Comparison of ENCODE assay signal across 19 cellular contexts in genomic region chr16:88441460-88441859, GRCh38. TPM values are rescaled to one million over a fixed set of nuclear protein-coding genes. Genes with fewer than 3 reads are reported as not detected.
A peak's percentile ranks its signal among the peaks of the same experiment; 100 is the strongest.
DNase-seq lines count a peak whose midpoint lies in the region; ATAC-seq, FAIRE-seq and TF ChIP-seq lines count a peak whose summit lies in the region.
"Had no signal": no experiment of that assay in that cellular context is flagged by ENCODE, and none has a peak within 500 bp of the region (broad histone marks: within the 10 kb centered on the region; RNA-seq: fewer than 3 reads in every experiment).

No MANE protein-coding gene starts in this region.

- H3F3A ChIP-seq in neural progenitor cell (ENCODE audit: low read depth), result no peaks in the 10 kb centered on the region

- peaks cover 4% of the 10 kb centered on the region for H3K36me3 Mint-ChIP-seq in astrocyte (ENCODE audit: low read depth, unreplicated experiment)
- H3K36me3 Mint-ChIP-seq in neural progenitor cell, result no peaks in the 10 kb centered on the region
- H3K36me3 Mint-ChIP-seq: CD4-positive, CD25-positive, alpha-beta regulatory T cell; CD8-positive, alpha-beta T cell had no signal

- TF ChIP-seq CTCF in HEK293 (tag by site-specific recombination; IDR thresholded peaks at IDR 0.05) (no peak), astrocyte (IDR thresholded peaks at IDR 0.05; ENCODE audit: insufficient read depth, low read depth, low read length) (no peak), neural progenitor cell (IDR thresholded peaks at IDR 0.05) (no peak), lower lobe of right lung (IDR thresholded peaks at IDR 0.05) (no peak)

- intact Hi-C loops in lower lobe of right lung (cut with DNase I), result loop anchor here (5.0 kb wide), 1 partner anchor 86 kb away; no protein-coding TSS in a partner anchor

- no peak for FAIRE-seq in astrocyte (lab: Jason Lieb, UNC)
- FAIRE-seq: GM12878, GM18507 had no signal

- H3K36me3 ChIP-seq in HEK293 (ENCODE audit: control insufficient read depth in 2 of 2, insufficient read depth in 1 of 2, low read length in 2 of 2) (no peaks in the 10 kb centered on the region), astrocyte (ENCODE audit: insufficient read depth, low read length) (no peaks in the 10 kb centered on the region), neural progenitor cell (no peaks in the 10 kb centered on the region), lower lobe of right lung (no peaks in the 10 kb centered on the region)

- H3K4me1 Mint-ChIP-seq in astrocyte (ENCODE audit: low read depth, unreplicated experiment), result peaks cover 2% of the 10 kb centered on the region
- H3K4me1 Mint-ChIP-seq in neural progenitor cell, result peaks cover 4% of the 10 kb centered on the region

- DNase-seq in astrocyte (ENCODE audit: low read depth), result no peak
- no peak for DNase-seq in neural progenitor cell (ENCODE audit: low spot score)
- DNase-seq in lower lobe of right lung, result no peak
- DNase-seq in amygdala (lab: John Stamatoyannopoulos, UW), result no peak
- DNase-seq: Caco-2; CD4-positive, CD25-positive, alpha-beta regulatory T cell; CD8-positive, alpha-beta T cell; DMS79; EL; GDM1; GM23248; H9; HFFc6 had no signal

- no peaks in the 10 kb centered on the region for H3K9me3 ChIP-seq in HEK293 (ENCODE audit: control insufficient read depth, insufficient read depth, low read depth, low read length)
- H3K9me3 ChIP-seq in astrocyte (ENCODE audit: insufficient read depth, low read depth, low read length), result no peaks in the 10 kb centered on the region
- H3K9me3 ChIP-seq in neural progenitor cell (ENCODE audit: low read depth), result no peaks in the 10 kb centered on the region
- H3K9me3 ChIP-seq in lower lobe of right lung, result no peaks in the 10 kb centered on the region
- H3K9me3 ChIP-seq: Caco-2 had no signal

- H3K4me3 ChIP-seq in HEK293 (ENCODE audit: low read depth, low read length) (no peak overlapping the region), astrocyte (ENCODE audit: insufficient read depth, low read depth, low read length) (no peak overlapping the region), neural progenitor cell (no peak overlapping the region), lower lobe of right lung (no peak overlapping the region)
- H3K4me3 ChIP-seq: GM12878, GM23248 had no signal

- POLR2A ChIA-PET in HEK293 (lab: Yijun Ruan, JAX), result no interaction called here

- H3K27ac ChIP-seq in HEK293 (ENCODE audit: extremely low read depth, low read depth, low read length), result no peak overlapping the region
- no peak overlapping the region for H3K27ac ChIP-seq in astrocyte (ENCODE audit: low read depth, low read length)
- no peak overlapping the region for H3K27ac ChIP-seq in neural progenitor cell
- no peak overlapping the region for H3K27ac ChIP-seq in lower lobe of right lung
- H3K27ac ChIP-seq: C4-2B, GM23248 had no signal

- H4K20me1 ChIP-seq in astrocyte (ENCODE audit: insufficient read depth, low read length) (peaks cover 26% of the 10 kb centered on the region), neural progenitor cell (ENCODE audit: low read depth) (no peaks in the 10 kb centered on the region)

- ATAC-seq in GM19463 (IDR thresholded peaks at IDR 0.05; ENCODE audit: unreplicated experiment), result no peak
- ATAC-seq in lower lobe of right lung, result no peak
- ATAC-seq: CD8-positive, alpha-beta T cell; GM12878; HCT116 had no signal

- no peaks in the 10 kb centered on the region for H3K9me3 Mint-ChIP-seq in astrocyte (ENCODE audit: unreplicated experiment)
- no peaks in the 10 kb centered on the region for H3K9me3 Mint-ChIP-seq in neural progenitor cell
- H3K9me3 Mint-ChIP-seq: CD8-positive, alpha-beta T cell; H9; HFFc6 had no signal

- H3K4me1 ChIP-seq in HEK293 (ENCODE audit: control insufficient read depth, insufficient read depth, low read length) (no peaks in the 10 kb centered on the region), astrocyte (ENCODE audit: insufficient read depth, low read length) (peaks cover 3% of the 10 kb centered on the region), neural progenitor cell (peaks cover 10% of the 10 kb centered on the region), lower lobe of right lung (peaks cover 16% of the 10 kb centered on the region)

- H3K4me2 ChIP-seq in astrocyte (ENCODE audit: low read length) (no peak overlapping the region), neural progenitor cell (no peak overlapping the region)

- H3K27me3 ChIP-seq in astrocyte (ENCODE audit: insufficient read depth, low read length), result peaks cover 3% of the 10 kb centered on the region
- H3K27me3 ChIP-seq in neural progenitor cell, result peaks cover 8% of the 10 kb centered on the region
- H3K27me3 ChIP-seq in lower lobe of right lung (ENCODE audit: low read depth), result peaks cover 34% of the 10 kb centered on the region

- H2AFZ ChIP-seq in astrocyte (ENCODE audit: low read depth, low read length) (no peak overlapping the region), neural progenitor cell (replicated peaks) (no peak overlapping the region)
- H2AFZ ChIP-seq: GM23248 had no signal

- CTCF ChIA-PET in HEK293 (lab: Yijun Ruan, JAX), result interaction anchor here (0.6 to 1.0 kb wide), 3 partner anchors 89 to 128 kb away, joined by 3 to 6 read pairs (median 5); no protein-coding TSS in a partner anchor

- H3K9ac ChIP-seq in astrocyte (ENCODE audit: low read length) (no peak overlapping the region), neural progenitor cell (no peak overlapping the region)
- H3K9ac ChIP-seq: GM23248 had no signal

- H3K4me3 Mint-ChIP-seq in astrocyte (ENCODE audit: unreplicated experiment) (peak overlapping the region; percentile 54), neural progenitor cell (no peak overlapping the region)
- H3K4me3 Mint-ChIP-seq: CD4-positive, CD25-positive, alpha-beta regulatory T cell; CD8-positive, alpha-beta T cell; H9; HFFc6 had no signal

- H3K27me3 Mint-ChIP-seq in astrocyte (ENCODE audit: low read depth, unreplicated experiment), result peaks cover 6% of the 10 kb centered on the region
- H3K27me3 Mint-ChIP-seq in neural progenitor cell (ENCODE audit: insufficient read depth, low read depth), result peaks cover 7% of the 10 kb centered on the region
- H3K27me3 Mint-ChIP-seq: CD4-positive, CD25-positive, alpha-beta regulatory T cell had no signal

- H3K79me2 ChIP-seq in astrocyte (ENCODE audit: insufficient read depth, low read length) (no peaks in the 10 kb centered on the region), neural progenitor cell (ENCODE audit: low read depth) (no peaks in the 10 kb centered on the region)

- H3K27ac Mint-ChIP-seq in astrocyte (ENCODE audit: unreplicated experiment) (no peak overlapping the region), neural progenitor cell (peak overlapping the region; percentile 74)
- H3K27ac Mint-ChIP-seq: CD8-positive, alpha-beta T cell; HFFc6 had no signal

TF ChIP-seq in HEK293, 187 proteins besides CTCF, POLR2A, EP300 and RAD21:
- 0 out of 2 replicates have a peak, but pooled peaks have one; percentile 10 for TF ChIP-seq SCRT1 (tag by site-specific recombination; IDR thresholded peaks at IDR 0.05; ENCODE audit: borderline replicate concordance)
- peak; percentile 81 for TF ChIP-seq SCRT2 (tag by site-specific recombination; IDR thresholded peaks at IDR 0.05)
- TF ChIP-seq ZNF561 (tag by site-specific recombination; IDR thresholded peaks at IDR 0.05; ENCODE audit: borderline replicate concordance), result no peak
- TF ChIP-seq KLF17 (tag by site-specific recombination; IDR thresholded peaks at IDR 0.05), result no peak
- TF ChIP-seq ZFP3 (tag by site-specific recombination; IDR thresholded peaks at IDR 0.05; ENCODE audit: low read depth), result no peak

RNA-seq across cellular contexts. Expression of gene ZFPM1, which starts 11.6 kb away (rescaled TPM):
- 8.0 and 8.6 TPM in 2 replicates for total RNA-seq in astrocyte
- 0.36 and 0.96 TPM in 2 replicates for total RNA-seq in neural progenitor cell (ENCODE audit: low replicate concordance)
- 5.6 TPM for total RNA-seq in lower lobe of right lung

RNA-seq across cellular contexts. Expression of gene ZNF469, which starts 58.7 kb away (rescaled TPM):
- total RNA-seq in astrocyte, result 17.7 and 29.4 TPM in 2 replicates
- 0.02 and 0.03 TPM in 2 replicates for total RNA-seq in neural progenitor cell (ENCODE audit: low replicate concordance)
- 2.0 TPM for total RNA-seq in lower lobe of right lung
